ENCODE assay signal across 1 cellular context in genomic region chr19:28465317-28466086, GRCh38.
TF ChIP-seq lines count a peak whose summit lies in the region.

No MANE protein-coding gene starts in this region.

TF ChIP-seq in HEK293, 187 proteins besides CTCF, POLR2A, EP300 and RAD21 (continued from another document):
- TF ChIP-seq INSM2 (tag by site-specific recombination; IDR thresholded peaks at IDR 0.05) (peak; percentile 37; the same call in 1 of the 2 replicates), ZBTB21 (tag by site-specific recombination; IDR thresholded peaks at IDR 0.05) (peak; percentile 67), ZNF544 (tag by site-specific recombination; IDR thresholded peaks at IDR 0.05) (0 out of 2 replicates have a peak, but pooled peaks have one; percentile 16), ZNF514 (tag by site-specific recombination; IDR thresholded peaks at IDR 0.05) (peak; percentile 91; the same call in 1 of the 2 replicates)
